In the genomic region with DNA sequence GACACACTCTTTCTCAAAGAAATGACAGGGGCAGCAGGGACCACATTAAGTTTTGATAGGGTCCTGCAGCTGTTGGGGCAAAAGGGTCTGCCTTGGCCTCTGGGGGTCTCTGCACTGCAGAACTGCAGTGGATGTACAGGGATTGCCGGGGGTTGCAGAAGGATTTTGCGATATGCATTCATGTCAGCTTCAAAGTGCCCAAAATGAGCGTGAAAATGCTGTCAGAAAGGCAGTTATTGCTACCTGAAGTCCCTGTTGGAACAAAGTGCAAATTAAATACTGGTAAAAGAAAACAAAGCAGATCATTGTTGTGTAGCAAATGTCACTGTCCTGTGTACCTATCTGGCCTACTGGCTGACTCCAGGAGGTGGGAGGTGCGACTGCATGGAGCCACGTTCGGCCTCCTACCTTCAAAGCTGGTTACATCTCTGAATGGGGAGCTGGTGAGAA, we compare ENCODE assay signal across 1 cellular context.
TF ChIP-seq lines count a peak whose summit lies in the region.

No MANE protein-coding gene starts in this region.

TF ChIP-seq in HepG2, 621 proteins besides CTCF, POLR2A, EP300 and RAD21 (continues in another document):
- TF ChIP-seq SOX13 (IDR thresholded peaks at IDR 0.05) (no peak), SOX13 (CRISPR knock-in tag; conservative IDR thresholded peaks at IDR 0.05 in 1 of 2, IDR thresholded peaks at IDR 0.05 in 1 of 2) (peak in 1 of 2 experiments; percentile 59; a peak in 2 of 4 replicates), ARNTL (CRISPR knock-in tag; IDR thresholded peaks at IDR 0.05) (peak; percentile 43), ONECUT2 (CRISPR knock-in tag; IDR thresholded peaks at IDR 0.05) (no peak), ZFP91 (CRISPR knock-in tag; IDR thresholded peaks at IDR 0.05; ENCODE audit: borderline replicate concordance) (peak; percentile 76; the same call in 1 of the 2 replicates), ZKSCAN8 (CRISPR knock-in tag; IDR thresholded peaks at IDR 0.05; ENCODE audit: borderline replicate concordance) (0 out of 2 replicates have a peak, but pooled peaks have one; percentile 9), ZNF580 (CRISPR knock-in tag; IDR thresholded peaks at IDR 0.05; ENCODE audit: borderline replicate concordance, low read depth) (0 out of 2 replicates have a peak, but pooled peaks have one; percentile 10), SOX5 (CRISPR knock-in tag; IDR thresholded peaks at IDR 0.05; ENCODE audit: borderline replicate concordance) (no peak), ZHX2 (IDR thresholded peaks at IDR 0.05; ENCODE audit: low read depth) (no peak), ZHX2 (CRISPR knock-in tag; IDR thresholded peaks at IDR 0.05; ENCODE audit: borderline replicate concordance) (no peak), RARG (CRISPR knock-in tag; IDR thresholded peaks at IDR 0.05; ENCODE audit: low read depth) (peak; percentile 99), BRD4 (CRISPR knock-in tag; IDR thresholded peaks at IDR 0.05) (no peak), ASH2L (IDR thresholded peaks at IDR 0.05; ENCODE audit: insufficient read length, low read depth, low read length) (peak; percentile 94), PAX8 (CRISPR knock-in tag; IDR thresholded peaks at IDR 0.05; ENCODE audit: borderline replicate concordance) (peak; percentile 63; the same call in 1 of the 2 replicates), ZFP1 (CRISPR knock-in tag; IDR thresholded peaks at IDR 0.05) (0 out of 2 replicates have a peak, but pooled peaks have one; percentile 2), ZNF546 (CRISPR knock-in tag; conservative IDR thresholded peaks at IDR 0.05) (0 out of 2 replicates have a peak, but pooled peaks have one; percentile 4), FOXA3 (CRISPR knock-in tag; IDR thresholded peaks at IDR 0.05) (peak; percentile 29; the same call in 1 of the 2 replicates), ZNF562 (CRISPR knock-in tag; IDR thresholded peaks at IDR 0.05; ENCODE audit: borderline replicate concordance) (no peak), ZNF333 (CRISPR knock-in tag; IDR thresholded peaks at IDR 0.05; ENCODE audit: borderline replicate concordance) (peak; percentile 65; the same call in 1 of the 2 replicates), ZNF34 (CRISPR knock-in tag; IDR thresholded peaks at IDR 0.05; ENCODE audit: borderline replicate concordance) (peak; percentile 85), FOXP1 (IDR thresholded peaks at IDR 0.05) (peak; percentile 40; the same call in 1 of the 2 replicates), FOXP1 (CRISPR knock-in tag; IDR thresholded peaks at IDR 0.05) (peak; percentile 74; the same call in 1 of the 2 replicates), TCF12 (IDR thresholded peaks at IDR 0.05) (no peak), TCF12 (CRISPR knock-in tag; IDR thresholded peaks at IDR 0.05) (peak; percentile 84; the same call in 1 of the 2 replicates), ZNF17 (CRISPR knock-in tag; IDR thresholded peaks at IDR 0.05) (no peak), SNAI1 (CRISPR knock-in tag; IDR thresholded peaks at IDR 0.05; ENCODE audit: borderline replicate concordance) (0 out of 2 replicates have a peak, but pooled peaks have one; percentile 40), CCDC6 (CRISPR knock-in tag; IDR thresholded peaks at IDR 0.05) (no peak), DMAP1 (CRISPR knock-in tag; IDR thresholded peaks at IDR 0.05) (peak; percentile 9; the same call in 1 of the 2 replicates), UBTF (CRISPR knock-in tag; IDR thresholded peaks at IDR 0.05) (0 out of 2 replicates have a peak, but pooled peaks have one; percentile 19), ZNF263 (CRISPR knock-in tag; IDR thresholded peaks at IDR 0.05) (no peak), SMC3 (IDR thresholded peaks at IDR 0.05; ENCODE audit: low read length) (no peak), RBM22 (optimal IDR thresholded peaks at IDR 0.05; ENCODE audit: low read length) (no peak), ZNF556 (CRISPR knock-in tag; IDR thresholded peaks at IDR 0.05; ENCODE audit: borderline replicate concordance) (peak; percentile 86), FOXM1 (CRISPR knock-in tag; IDR thresholded peaks at IDR 0.05) (no peak), SIX4 (CRISPR knock-in tag; IDR thresholded peaks at IDR 0.05) (0 out of 2 replicates have a peak, but pooled peaks have one; percentile 3), REL (CRISPR knock-in tag; conservative IDR thresholded peaks at IDR 0.05) (0 out of 2 replicates have a peak, but pooled peaks have one; percentile 16), ZNF563 (CRISPR knock-in tag; IDR thresholded peaks at IDR 0.05) (0 out of 2 replicates have a peak, but pooled peaks have one; percentile 1), SP5 (CRISPR knock-in tag; IDR thresholded peaks at IDR 0.05; ENCODE audit: borderline replicate concordance, low read depth) (peak; percentile 31; the same call in 1 of the 2 replicates), ZSCAN12 (CRISPR knock-in tag; IDR thresholded peaks at IDR 0.05) (no peak; the same call in 1 of the 2 replicates)
- TF ChIP-seq, protein P1, sequence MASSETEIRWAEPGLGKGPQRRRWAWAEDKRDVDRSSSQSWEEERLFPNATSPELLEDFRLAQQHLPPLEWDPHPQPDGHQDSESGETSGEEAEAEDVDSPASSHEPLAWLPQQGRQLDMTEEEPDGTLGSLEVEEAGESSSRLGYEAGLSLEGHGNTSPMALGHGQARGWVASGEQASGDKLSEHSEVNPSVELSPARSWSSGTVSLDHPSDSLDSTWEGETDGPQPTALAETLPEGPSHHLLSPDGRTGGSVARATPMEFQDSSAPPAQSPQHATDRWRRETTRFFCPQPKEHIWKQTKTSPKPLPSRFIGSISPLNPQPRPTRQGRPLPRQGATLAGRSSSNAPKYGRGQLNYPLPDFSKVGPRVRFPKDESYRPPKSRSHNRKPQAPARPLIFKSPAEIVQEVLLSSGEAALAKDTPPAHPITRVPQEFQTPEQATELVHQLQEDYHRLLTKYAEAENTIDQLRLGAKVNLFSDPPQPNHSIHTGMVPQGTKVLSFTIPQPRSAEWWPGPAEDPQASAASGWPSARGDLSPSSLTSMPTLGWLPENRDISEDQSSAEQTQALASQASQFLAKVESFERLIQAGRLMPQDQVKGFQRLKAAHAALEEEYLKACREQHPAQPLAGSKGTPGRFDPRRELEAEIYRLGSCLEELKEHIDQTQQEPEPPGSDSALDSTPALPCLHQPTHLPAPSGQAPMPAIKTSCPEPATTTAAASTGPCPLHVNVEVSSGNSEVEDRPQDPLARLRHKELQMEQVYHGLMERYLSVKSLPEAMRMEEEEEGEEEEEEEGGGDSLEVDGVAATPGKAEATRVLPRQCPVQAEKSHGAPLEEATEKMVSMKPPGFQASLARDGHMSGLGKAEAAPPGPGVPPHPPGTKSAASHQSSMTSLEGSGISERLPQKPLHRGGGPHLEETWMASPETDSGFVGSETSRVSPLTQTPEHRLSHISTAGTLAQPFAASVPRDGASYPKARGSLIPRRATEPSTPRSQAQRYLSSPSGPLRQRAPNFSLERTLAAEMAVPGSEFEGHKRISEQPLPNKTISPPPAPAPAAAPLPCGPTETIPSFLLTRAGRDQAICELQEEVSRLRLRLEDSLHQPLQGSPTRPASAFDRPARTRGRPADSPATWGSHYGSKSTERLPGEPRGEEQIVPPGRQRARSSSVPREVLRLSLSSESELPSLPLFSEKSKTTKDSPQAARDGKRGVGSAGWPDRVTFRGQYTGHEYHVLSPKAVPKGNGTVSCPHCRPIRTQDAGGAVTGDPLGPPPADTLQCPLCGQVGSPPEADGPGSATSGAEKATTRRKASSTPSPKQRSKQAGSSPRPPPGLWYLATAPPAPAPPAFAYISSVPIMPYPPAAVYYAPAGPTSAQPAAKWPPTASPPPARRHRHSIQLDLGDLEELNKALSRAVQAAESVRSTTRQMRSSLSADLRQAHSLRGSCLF (CRISPR knock-in tag; IDR thresholded peaks at IDR 0.05; ENCODE audit: borderline replicate concordance): peak; percentile 75; the same call in 1 of the 2 replicates
- TF ChIP-seq, protein P2, sequence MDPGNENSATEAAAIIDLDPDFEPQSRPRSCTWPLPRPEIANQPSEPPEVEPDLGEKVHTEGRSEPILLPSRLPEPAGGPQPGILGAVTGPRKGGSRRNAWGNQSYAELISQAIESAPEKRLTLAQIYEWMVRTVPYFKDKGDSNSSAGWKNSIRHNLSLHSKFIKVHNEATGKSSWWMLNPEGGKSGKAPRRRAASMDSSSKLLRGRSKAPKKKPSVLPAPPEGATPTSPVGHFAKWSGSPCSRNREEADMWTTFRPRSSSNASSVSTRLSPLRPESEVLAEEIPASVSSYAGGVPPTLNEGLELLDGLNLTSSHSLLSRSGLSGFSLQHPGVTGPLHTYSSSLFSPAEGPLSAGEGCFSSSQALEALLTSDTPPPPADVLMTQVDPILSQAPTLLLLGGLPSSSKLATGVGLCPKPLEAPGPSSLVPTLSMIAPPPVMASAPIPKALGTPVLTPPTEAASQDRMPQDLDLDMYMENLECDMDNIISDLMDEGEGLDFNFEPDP (CRISPR knock-in tag; conservative IDR thresholded peaks at IDR 0.05): 0 out of 2 replicates have a peak, but pooled peaks have one; percentile 58
- TF ChIP-seq, protein P3, sequence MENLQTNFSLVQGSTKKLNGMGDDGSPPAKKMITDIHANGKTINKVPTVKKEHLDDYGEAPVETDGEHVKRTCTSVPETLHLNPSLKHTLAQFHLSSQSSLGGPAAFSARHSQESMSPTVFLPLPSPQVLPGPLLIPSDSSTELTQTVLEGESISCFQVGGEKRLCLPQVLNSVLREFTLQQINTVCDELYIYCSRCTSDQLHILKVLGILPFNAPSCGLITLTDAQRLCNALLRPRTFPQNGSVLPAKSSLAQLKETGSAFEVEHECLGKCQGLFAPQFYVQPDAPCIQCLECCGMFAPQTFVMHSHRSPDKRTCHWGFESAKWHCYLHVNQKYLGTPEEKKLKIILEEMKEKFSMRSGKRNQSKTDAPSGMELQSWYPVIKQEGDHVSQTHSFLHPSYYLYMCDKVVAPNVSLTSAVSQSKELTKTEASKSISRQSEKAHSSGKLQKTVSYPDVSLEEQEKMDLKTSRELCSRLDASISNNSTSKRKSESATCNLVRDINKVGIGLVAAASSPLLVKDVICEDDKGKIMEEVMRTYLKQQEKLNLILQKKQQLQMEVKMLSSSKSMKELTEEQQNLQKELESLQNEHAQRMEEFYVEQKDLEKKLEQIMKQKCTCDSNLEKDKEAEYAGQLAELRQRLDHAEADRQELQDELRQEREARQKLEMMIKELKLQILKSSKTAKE (CRISPR knock-in tag; IDR thresholded peaks at IDR 0.05; ENCODE audit: borderline replicate concordance): no peak
